In genomic region chr7:149871576-149871975, GRCh38 we compare ENCODE assay signal across 11 cellular contexts. TPM values are rescaled to one million over a fixed set of nuclear protein-coding genes. Genes with fewer than 3 reads are reported as not detected.
DNase-seq lines count a peak whose midpoint lies in the region; ATAC-seq and TF ChIP-seq lines count a peak whose summit lies in the region.
"Had no signal": no experiment of that assay in that cellular context is flagged by ENCODE, and none has a peak within 500 bp of the region (broad histone marks: within the 10 kb centered on the region; RNA-seq: fewer than 3 reads in every experiment).

No MANE protein-coding gene starts in this region.

- peaks cover 2 to 9% of the 10 kb centered on the region in 2 donors for H3K36me3 Mint-ChIP-seq in CD4-positive, alpha-beta memory T cell
- H3K36me3 Mint-ChIP-seq in H9 (ENCODE audit: insufficient read depth in 1 of 3, low read depth in 3 of 3) = no peaks in the 10 kb centered on the region
- peaks cover 35% of the 10 kb centered on the region for H3K36me3 Mint-ChIP-seq in activated naive CD8-positive, alpha-beta T cell treated with anti-CD3 and anti-CD28 coated beads for 36 hours
- H3K36me3 Mint-ChIP-seq in naive thymus-derived CD8-positive, alpha-beta T cell = peaks cover 0 to 6% (median 6%) of the 10 kb centered on the region in 3 donors

- POLR2A ChIA-PET in CD4-positive, alpha-beta memory T cell (lab: Charles Lee; ENCODE audit: partially characterized antibody) = interaction anchor here (0.6 to 8.6 kb wide), 5 partner anchors 9 to 388 kb away, joined by 3 to 166 read pairs (median 49); partner anchors contain the start of gene ZNF862
- POLR2A ChIA-PET in naive thymus-derived CD8-positive, alpha-beta T cell (lab: Charles Lee) = interaction anchor here (0.7 to 13.7 kb wide), 9 partner anchors 11 to 1156 kb away, joined by 3 to 241 read pairs (median 6); partner anchors contain the start of genes ABCB8 and ZNF862

- H3K4me1 ChIP-seq in CD4-positive, alpha-beta memory T cell (ENCODE audit: insufficient read depth, low read length) = peaks cover 90% of the 10 kb centered on the region
- no peaks in the 10 kb centered on the region; the same call in 1 of the 2 replicates for H3K4me1 ChIP-seq in H9 (ENCODE audit: insufficient read depth, low read length)

- no peak overlapping the region for H3K4me3 ChIP-seq in CD4-positive, alpha-beta memory T cell (ENCODE audit: low read length in 2 of 2)
- H3K4me3 ChIP-seq: PC-9, thoracic aorta had no signal

- H3K14ac ChIP-seq in H9 (ENCODE audit: insufficient read depth, low read length) = no peak overlapping the region

- no CpG with 5 or more reads among the region's 1 CpG for WGBS in H9 (ENCODE audit: extremely low coverage, insufficient read length, low lambda C conversion rate)

- no peaks in the 10 kb centered on the region for H4K20me1 ChIP-seq in H9 (ENCODE audit: control insufficient read depth, insufficient read depth, insufficient read length)

- peaks cover 11% of the 10 kb centered on the region for H3K23me2 ChIP-seq in H9 (ENCODE audit: insufficient read length, low read depth, low read length, poor library complexity, severe bottlenecking)

- no peak overlapping the region for H3K4ac ChIP-seq in H9 (ENCODE audit: low read depth, low read length)

- peaks cover 69 to 94% (median 80%) of the 10 kb centered on the region in 4 donors for H3K4me1 Mint-ChIP-seq in CD4-positive, alpha-beta memory T cell
- peaks cover 8 to 12% of the 10 kb centered on the region in 2 experiments for H3K4me1 Mint-ChIP-seq in H9
- H3K4me1 Mint-ChIP-seq in activated naive CD8-positive, alpha-beta T cell treated with anti-CD3 and anti-CD28 coated beads for 36 hours = peaks cover 77% of the 10 kb centered on the region
- H3K4me1 Mint-ChIP-seq in naive thymus-derived CD8-positive, alpha-beta T cell = peaks cover 49 to 95% (median 88%) of the 10 kb centered on the region in 4 donors

- H2BK15ac ChIP-seq in H9 (ENCODE audit: low read depth, low read length) = no peak overlapping the region

- H2AK5ac ChIP-seq in H9 (ENCODE audit: insufficient read length, low read length) = no peak overlapping the region

- H3K9me3 ChIP-seq in CD4-positive, alpha-beta memory T cell (ENCODE audit: control insufficient read depth in 1 of 2, low read length in 2 of 2) = no peaks in the 10 kb centered on the region
- H3K9me3 ChIP-seq in H9 (ENCODE audit: control insufficient read depth, low read depth, low read length) = no peaks in the 10 kb centered on the region
- H3K9me3 ChIP-seq: thoracic aorta had no signal

- H4K5ac ChIP-seq in H9 (ENCODE audit: insufficient read length, low read depth, low read length) = no peak overlapping the region

- no peaks in the 10 kb centered on the region for H3K79me1 ChIP-seq in H9 (ENCODE audit: insufficient read depth, low read depth, low read length, poor library complexity, severe bottlenecking)

- H3K27me3 Mint-ChIP-seq in CD4-positive, alpha-beta memory T cell = no peaks in the 10 kb centered on the region
- peaks cover 41% of the 10 kb centered on the region for H3K27me3 Mint-ChIP-seq in H9 (ENCODE audit: low read depth)
- no peaks in the 10 kb centered on the region for H3K27me3 Mint-ChIP-seq in activated naive CD8-positive, alpha-beta T cell treated with anti-CD3 and anti-CD28 coated beads for 36 hours
- H3K27me3 Mint-ChIP-seq in naive thymus-derived CD8-positive, alpha-beta T cell = no peaks in the 10 kb centered on the region

- no peak overlapping the region for H3K9ac ChIP-seq in H9 (ENCODE audit: extremely low read depth, insufficient read length, low read length)

- no peak overlapping the region for H3T11ph ChIP-seq in H9 (ENCODE audit: low read length)

- H2BK20ac ChIP-seq in H9 (ENCODE audit: low read depth, low read length, poor library complexity, severe bottlenecking) = no peak overlapping the region

- no peak for ATAC-seq in naive thymus-derived CD8-positive, alpha-beta T cell
- no peak for ATAC-seq in HG03280 (IDR thresholded peaks at IDR 0.05; ENCODE audit: unreplicated experiment)
- no peak for ATAC-seq in GM18858 (IDR thresholded peaks at IDR 0.05; ENCODE audit: unreplicated experiment)

- H3K4me2 ChIP-seq in H9 (ENCODE audit: insufficient read depth, insufficient read length, low read length) = no peak overlapping the region
- H3K4me2 ChIP-seq: PC-9 had no signal

- peak overlapping the region; percentile 53 to 93 (median 89) for H3K4me3 Mint-ChIP-seq in CD4-positive, alpha-beta memory T cell
- no peak overlapping the region for H3K4me3 Mint-ChIP-seq in H9
- H3K4me3 Mint-ChIP-seq in activated naive CD8-positive, alpha-beta T cell treated with anti-CD3 and anti-CD28 coated beads for 36 hours = peak overlapping the region; percentile 89
- peak overlapping the region; percentile 84 to 96 (median 90) for H3K4me3 Mint-ChIP-seq in naive thymus-derived CD8-positive, alpha-beta T cell

- no peaks in the 10 kb centered on the region for H3K79me2 ChIP-seq in H9 (ENCODE audit: insufficient read depth, low read length)

- H3K27ac Mint-ChIP-seq in CD4-positive, alpha-beta memory T cell = peak overlapping the region; percentile 59 to 96 (median 89)
- H3K27ac Mint-ChIP-seq in H9 = no peak overlapping the region
- peak overlapping the region; percentile 95 for H3K27ac Mint-ChIP-seq in activated naive CD8-positive, alpha-beta T cell treated with anti-CD3 and anti-CD28 coated beads for 36 hours
- H3K27ac Mint-ChIP-seq in naive thymus-derived CD8-positive, alpha-beta T cell = peak overlapping the region; percentile 83 to 99 (median 98)

- no peak overlapping the region for H2BK120ac ChIP-seq in H9 (ENCODE audit: low read depth, low read length, poor library complexity, severe bottlenecking)

- no peak overlapping the region for H2AFZ ChIP-seq in H9 (ENCODE audit: low read length)
- H2AFZ ChIP-seq: PC-9 had no signal

- no peak overlapping the region for H4K8ac ChIP-seq in H9 (replicated peaks; ENCODE audit: insufficient read length, low read depth, low read length)

- H3K27ac ChIP-seq in CD4-positive, alpha-beta memory T cell (ENCODE audit: low read depth, low read length) = peak overlapping the region; percentile 22
- no peak overlapping the region for H3K27ac ChIP-seq in H9 (ENCODE audit: insufficient read length, low read depth, low read length)
- H3K27ac ChIP-seq: PC-9, thoracic aorta had no signal

- no peak overlapping the region for H2BK12ac ChIP-seq in H9 (ENCODE audit: insufficient read length, low read depth, low read length)

- no peak overlapping the region for H2BK5ac ChIP-seq in H9 (ENCODE audit: insufficient read length, low read length)

- CTCF ChIA-PET in CD4-positive, alpha-beta memory T cell (lab: Charles Lee; ENCODE audit: partially characterized antibody) = interaction anchor here (0.7 to 4.4 kb wide), 10 partner anchors 10 to 70 kb away, joined by 3 to 32 read pairs (median 6); partner anchors contain the start of gene ZNF862

- no peaks in the 10 kb centered on the region for H3K9me3 Mint-ChIP-seq in CD4-positive, alpha-beta memory T cell
- no peaks in the 10 kb centered on the region for H3K9me3 Mint-ChIP-seq in H9
- no peaks in the 10 kb centered on the region for H3K9me3 Mint-ChIP-seq in activated naive CD8-positive, alpha-beta T cell treated with anti-CD3 and anti-CD28 coated beads for 36 hours
- no peaks in the 10 kb centered on the region for H3K9me3 Mint-ChIP-seq in naive thymus-derived CD8-positive, alpha-beta T cell

- intact Hi-C loops in CD4-positive, alpha-beta memory T cell (cut with micrococcal nuclease) = loop anchor here (2.0 kb wide), 1 partner anchor 15 kb away; no protein-coding TSS in a partner anchor

- H3K56ac ChIP-seq in H9 (ENCODE audit: insufficient read length, low read depth, low read length) = no peak overlapping the region

- no peak overlapping the region for H3K18ac ChIP-seq in H9 (ENCODE audit: insufficient read length, low read depth, low read length)

- H3K36me3 ChIP-seq in CD4-positive, alpha-beta memory T cell (ENCODE audit: insufficient read depth, low read length) = no peaks in the 10 kb centered on the region
- H3K36me3 ChIP-seq: thoracic aorta had no signal

- H3K27me3 ChIP-seq in CD4-positive, alpha-beta memory T cell (ENCODE audit: insufficient read depth, low read length) = no peaks in the 10 kb centered on the region
- H3K27me3 ChIP-seq in H9 (ENCODE audit: insufficient read depth, low read length) = no peaks in the 10 kb centered on the region; the same call in 1 of the 2 replicates

- no peak overlapping the region for H4K91ac ChIP-seq in H9 (ENCODE audit: insufficient read length, low read depth, low read length)

- TF ChIP-seq CTCF in H9 (conservative IDR thresholded peaks at IDR 0.05) = no peak

- H3K23ac ChIP-seq in H9 (ENCODE audit: insufficient read length, low read depth, low read length) = no peak overlapping the region

- no peak for DNase-seq in CD4-positive, alpha-beta memory T cell
- DNase-seq in H9 = peak; percentile 5
- no peak for DNase-seq in activated naive CD8-positive, alpha-beta T cell treated with anti-CD3 and anti-CD28 coated beads for 36 hours
- peak in 1 of 10 donors; percentile 25 for DNase-seq in naive thymus-derived CD8-positive, alpha-beta T cell
- no peak for DNase-seq in NCI-H2029 treated with DMSO at 0.1 percent for 48 hours (lab: John Stamatoyannopoulos, UW)
- DNase-seq: effector CD4-positive, alpha-beta T cell; NCI-H2171; PC-9 had no signal

RNA-seq across cellular contexts. Expression of gene ATP6V0E2, which starts 2.2 kb away (rescaled TPM):
- 10 to 100 TPM; 64.6 to 65.3 TPM for total RNA-seq in CD4-positive, alpha-beta memory T cell
- 100 to 1,000 TPM; 144 to 163 TPM for polyA plus RNA-seq in CD4-positive, alpha-beta memory T cell
- 19.0 and 20.0 TPM in 2 replicates for total RNA-seq in H9 (2021)
- total RNA-seq in activated naive CD8-positive, alpha-beta T cell treated with anti-CD3 and anti-CD28 coated beads for 36 hours = 10 to 100 TPM; 59.2 to 64.0 TPM
- total RNA-seq in naive thymus-derived CD8-positive, alpha-beta T cell = 10 to 100 TPM; 81.7 to 90.5 TPM
- 100 to 1,000 TPM; 209 to 253 (median 246) TPM for polyA plus RNA-seq in naive thymus-derived CD8-positive, alpha-beta T cell

RNA-seq across cellular contexts. Expression of gene ZNF862, which starts 33.4 kb away (rescaled TPM):
- total RNA-seq in CD4-positive, alpha-beta memory T cell = 10 to 100 TPM; 84.2 to 88.6 TPM
- polyA plus RNA-seq in CD4-positive, alpha-beta memory T cell = 10 to 100 TPM in 1 of 2 donors, 1 to 10 TPM in 1; 9.8 to 10.5 TPM
- 1.3 and 1.9 TPM in 2 replicates for total RNA-seq in H9 (2021)
- total RNA-seq in activated naive CD8-positive, alpha-beta T cell treated with anti-CD3 and anti-CD28 coated beads for 36 hours = 1 to 10 TPM; 5.9 to 7.0 TPM
- 10 to 100 TPM; 82.9 to 88.4 TPM for total RNA-seq in naive thymus-derived CD8-positive, alpha-beta T cell
- 10 to 100 TPM in 1 of 3 donors, 1 to 10 TPM in 2; 6.1 to 10.6 (median 9.6) TPM for polyA plus RNA-seq in naive thymus-derived CD8-positive, alpha-beta T cell

Comparison
In these comparisons a context has a peak if more than half of its experiments do, and no peak if none do; other contexts are left out.
1. H3K27ac Mint-ChIP-seq: peak in CD4-positive, alpha-beta memory T cell (7 of 7), activated naive CD8-positive, alpha-beta T cell treated with anti-CD3 and anti-CD28 coated beads for 36 hours (single experiment) and naive thymus-derived CD8-positive, alpha-beta T cell (10 of 10); none in H9 (0 of 3).
2. H3K4me3 Mint-ChIP-seq: peak in CD4-positive, alpha-beta memory T cell (8 of 8), activated naive CD8-positive, alpha-beta T cell treated with anti-CD3 and anti-CD28 coated beads for 36 hours (single experiment) and naive thymus-derived CD8-positive, alpha-beta T cell (10 of 10); none in H9 (0 of 2).
3. RNA of gene ZNF862, which starts 33.4 kb away (total RNA-seq): 84.2 to 88.6 TPM in CD4-positive, alpha-beta memory T cell and 82.9 to 88.4 TPM in naive thymus-derived CD8-positive, alpha-beta T cell; 5.9 to 7.0 TPM in activated naive CD8-positive, alpha-beta T cell treated with anti-CD3 and anti-CD28 coated beads for 36 hours and 1.3 to 1.9 TPM in H9; every median in the first group is over 10 times any median in the second.